1 cellular context compared by ENCODE assay signal in the genomic region with DNA sequence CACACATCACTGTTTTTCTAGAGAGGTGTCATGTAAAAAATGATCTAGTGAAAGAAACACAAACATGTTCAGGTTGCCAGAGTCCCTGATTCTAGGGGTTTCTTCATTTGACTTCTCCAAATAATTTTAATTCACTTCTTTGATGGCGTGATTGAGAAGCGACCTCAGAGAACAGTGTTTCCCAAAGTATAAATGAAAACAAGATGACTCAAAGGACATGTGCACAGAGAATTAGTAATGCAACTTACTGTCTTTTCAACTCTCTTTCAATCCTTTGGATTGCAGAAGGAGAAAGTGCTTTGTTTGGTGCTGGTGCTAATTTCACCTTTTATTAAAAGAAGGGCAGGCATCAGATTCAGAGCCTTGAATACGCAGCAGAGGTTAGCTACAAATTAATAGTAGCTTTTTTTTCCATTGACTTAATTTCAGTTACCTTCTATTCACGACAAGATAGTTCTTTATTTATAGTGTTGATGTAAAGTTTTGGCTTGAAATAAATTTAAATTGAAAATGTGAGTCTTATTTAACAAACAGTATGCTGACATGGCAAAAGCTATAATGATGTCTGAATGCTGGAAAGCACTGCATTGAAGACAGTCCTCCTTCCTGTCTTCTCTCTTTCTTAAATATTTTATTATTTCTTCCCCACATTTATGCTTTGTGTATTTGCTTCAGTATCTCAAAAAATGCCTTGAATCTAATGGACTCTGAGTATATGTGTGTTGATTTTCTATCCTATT.
TF ChIP-seq lines count a peak whose summit lies in the region.

No MANE protein-coding gene starts in this region.

TF ChIP-seq in GM23338, 12 proteins besides CTCF, POLR2A, EP300 and RAD21 (continued from another document):
- TF ChIP-seq, protein P1, sequence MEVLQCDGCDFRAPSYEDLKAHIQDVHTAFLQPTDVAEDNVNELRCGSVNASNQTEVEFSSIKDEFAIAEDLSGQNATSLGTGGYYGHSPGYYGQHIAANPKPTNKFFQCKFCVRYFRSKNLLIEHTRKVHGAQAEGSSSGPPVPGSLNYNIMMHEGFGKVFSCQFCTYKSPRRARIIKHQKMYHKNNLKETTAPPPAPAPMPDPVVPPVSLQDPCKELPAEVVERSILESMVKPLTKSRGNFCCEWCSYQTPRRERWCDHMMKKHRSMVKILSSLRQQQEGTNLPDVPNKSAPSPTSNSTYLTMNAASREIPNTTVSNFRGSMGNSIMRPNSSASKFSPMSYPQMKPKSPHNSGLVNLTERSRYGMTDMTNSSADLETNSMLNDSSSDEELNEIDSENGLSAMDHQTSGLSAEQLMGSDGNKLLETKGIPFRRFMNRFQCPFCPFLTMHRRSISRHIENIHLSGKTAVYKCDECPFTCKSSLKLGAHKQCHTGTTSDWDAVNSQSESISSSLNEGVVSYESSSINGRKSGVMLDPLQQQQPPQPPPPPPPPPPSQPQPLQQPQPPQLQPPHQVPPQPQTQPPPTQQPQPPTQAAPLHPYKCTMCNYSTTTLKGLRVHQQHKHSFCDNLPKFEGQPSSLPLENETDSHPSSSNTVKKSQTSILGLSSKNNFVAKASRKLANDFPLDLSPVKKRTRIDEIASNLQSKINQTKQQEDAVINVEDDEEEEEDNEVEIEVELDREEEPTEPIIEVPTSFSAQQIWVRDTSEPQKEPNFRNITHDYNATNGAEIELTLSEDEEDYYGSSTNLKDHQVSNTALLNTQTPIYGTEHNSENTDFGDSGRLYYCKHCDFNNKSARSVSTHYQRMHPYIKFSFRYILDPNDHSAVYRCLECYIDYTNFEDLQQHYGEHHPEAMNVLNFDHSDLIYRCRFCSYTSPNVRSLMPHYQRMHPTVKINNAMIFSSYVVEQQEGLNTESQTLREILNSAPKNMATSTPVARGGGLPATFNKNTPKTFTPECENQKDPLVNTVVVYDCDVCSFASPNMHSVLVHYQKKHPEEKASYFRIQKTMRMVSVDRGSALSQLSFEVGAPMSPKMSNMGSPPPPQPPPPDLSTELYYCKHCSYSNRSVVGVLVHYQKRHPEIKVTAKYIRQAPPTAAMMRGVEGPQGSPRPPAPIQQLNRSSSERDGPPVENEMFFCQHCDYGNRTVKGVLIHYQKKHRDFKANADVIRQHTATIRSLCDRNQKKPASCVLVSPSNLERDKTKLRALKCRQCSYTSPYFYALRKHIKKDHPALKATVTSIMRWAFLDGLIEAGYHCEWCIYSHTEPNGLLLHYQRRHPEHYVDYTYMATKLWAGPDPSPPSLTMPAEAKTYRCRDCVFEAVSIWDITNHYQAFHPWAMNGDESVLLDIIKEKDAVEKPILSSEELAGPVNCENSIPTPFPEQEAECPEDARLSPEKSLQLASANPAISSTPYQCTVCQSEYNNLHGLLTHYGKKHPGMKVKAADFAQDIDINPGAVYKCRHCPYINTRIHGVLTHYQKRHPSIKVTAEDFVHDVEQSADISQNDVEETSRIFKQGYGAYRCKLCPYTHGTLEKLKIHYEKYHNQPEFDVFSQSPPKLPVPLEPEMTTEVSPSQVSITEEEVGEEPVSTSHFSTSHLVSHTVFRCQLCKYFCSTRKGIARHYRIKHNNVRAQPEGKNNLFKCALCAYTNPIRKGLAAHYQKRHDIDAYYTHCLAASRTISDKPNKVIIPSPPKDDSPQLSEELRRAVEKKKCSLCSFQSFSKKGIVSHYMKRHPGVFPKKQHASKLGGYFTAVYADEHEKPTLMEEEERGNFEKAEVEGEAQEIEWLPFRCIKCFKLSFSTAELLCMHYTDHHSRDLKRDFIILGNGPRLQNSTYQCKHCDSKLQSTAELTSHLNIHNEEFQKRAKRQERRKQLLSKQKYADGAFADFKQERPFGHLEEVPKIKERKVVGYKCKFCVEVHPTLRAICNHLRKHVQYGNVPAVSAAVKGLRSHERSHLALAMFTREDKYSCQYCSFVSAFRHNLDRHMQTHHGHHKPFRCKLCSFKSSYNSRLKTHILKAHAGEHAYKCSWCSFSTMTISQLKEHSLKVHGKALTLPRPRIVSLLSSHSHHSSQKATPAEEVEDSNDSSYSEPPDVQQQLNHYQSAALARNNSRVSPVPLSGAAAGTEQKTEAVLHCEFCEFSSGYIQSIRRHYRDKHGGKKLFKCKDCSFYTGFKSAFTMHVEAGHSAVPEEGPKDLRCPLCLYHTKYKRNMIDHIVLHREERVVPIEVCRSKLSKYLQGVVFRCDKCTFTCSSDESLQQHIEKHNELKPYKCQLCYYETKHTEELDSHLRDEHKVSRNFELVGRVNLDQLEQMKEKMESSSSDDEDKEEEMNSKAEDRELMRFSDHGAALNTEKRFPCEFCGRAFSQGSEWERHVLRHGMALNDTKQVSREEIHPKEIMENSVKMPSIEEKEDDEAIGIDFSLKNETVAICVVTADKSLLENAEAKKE (CRISPR knock-in tag; IDR thresholded peaks at IDR 0.05), result no peak
- no peak for TF ChIP-seq ZNF114 (CRISPR knock-in tag; IDR thresholded peaks at IDR 0.05)
- no peak for TF ChIP-seq JUNB (IDR thresholded peaks at IDR 0.05; ENCODE audit: unreplicated experiment)
- TF ChIP-seq NANOG (IDR thresholded peaks at IDR 0.05; ENCODE audit: borderline replicate concordance), result no peak
- no peak for TF ChIP-seq ZNF331 (CRISPR knock-in tag; IDR thresholded peaks at IDR 0.05; ENCODE audit: low read depth)
- no peak for TF ChIP-seq STAT1 (IDR thresholded peaks at IDR 0.05; ENCODE audit: unreplicated experiment)
- TF ChIP-seq CREB1 (CRISPR knock-in tag; IDR thresholded peaks at IDR 0.05; ENCODE audit: low read depth), result no peak
